Comparison of ENCODE assay signal across 8 cellular contexts in the genomic region with DNA sequence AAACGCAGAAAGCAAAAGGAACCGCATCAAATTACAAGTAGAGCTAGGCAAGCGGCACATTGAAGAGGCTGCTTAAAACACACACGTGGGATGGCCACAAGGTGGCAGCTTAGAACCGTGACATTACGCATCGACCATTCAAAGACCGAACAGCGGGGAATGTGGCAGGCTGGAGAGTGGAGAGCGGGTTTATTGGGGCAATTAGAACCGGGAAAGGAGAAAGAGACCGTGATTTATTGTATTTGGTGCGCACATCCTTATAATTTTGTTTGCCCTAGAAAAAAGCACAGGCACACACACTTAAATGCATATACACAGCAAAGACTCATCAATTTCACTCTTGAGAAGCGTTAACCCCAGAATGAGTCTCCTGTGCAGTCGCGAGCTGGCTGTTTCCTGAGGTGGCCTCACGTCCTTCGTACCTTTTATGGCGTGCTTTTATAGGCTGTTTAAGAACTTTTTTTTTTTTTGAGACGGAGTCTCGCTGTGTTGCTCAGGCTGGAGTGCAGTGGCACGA. TPM values are rescaled to one million over a fixed set of nuclear protein-coding genes. Genes with fewer than 3 reads are reported as not detected.
A peak's percentile ranks its signal among the peaks of the same experiment; 100 is the strongest.
DNase-seq lines count a peak whose midpoint lies in the region; ATAC-seq and FAIRE-seq lines count a peak whose summit lies in the region.

No MANE protein-coding gene starts in this region.

- peaks cover 24% of the 10 kb centered on the region for H3K27me3 Mint-ChIP-seq in activated CD8-positive, alpha-beta memory T cell treated with anti-CD3 and anti-CD28 coated beads, Interleukin-2, amount 10 ng/mL, durations not matched to agents 7 days and 5 days

- peak; percentile 78 for FAIRE-seq in endometrium (lab: Jason Lieb, UNC)

- DNase-seq in DMS 273 (lab: John Stamatoyannopoulos, UW; ENCODE audit: unreplicated experiment) = peak; percentile 96
- DNase-seq in HUDEP-2 (lab: John Stamatoyannopoulos, UW; ENCODE audit: unreplicated experiment in 76 of 76) = peak in 67 of 76 experiments; percentile 2 to 84 (median 47)
- DNase-seq in NOMO-1 treated with DMSO at 0.1 percent for 48 hours (lab: John Stamatoyannopoulos, UW; ENCODE audit: unreplicated experiment) = peak; percentile 85
- DNase-seq in activated CD8-positive, alpha-beta memory T cell treated with anti-CD3 and anti-CD28 coated beads, Interleukin-2, amount 10 ng/mL, durations not matched to agents 7 days and 5 days = peak; percentile 81
- peak; percentile 80 for DNase-seq in mucosa of gallbladder (ENCODE audit: low spot score)
- DNase-seq in stimulated activated CD8-positive, alpha-beta memory T cell treated with anti-CD3 and anti-CD28 coated beads, Interleukin-4, amount 100 ng/mL, for 48 hours = peak; percentile 74

- H3K9me3 Mint-ChIP-seq in activated CD8-positive, alpha-beta memory T cell treated with anti-CD3 and anti-CD28 coated beads, Interleukin-2, amount 10 ng/mL, durations not matched to agents 7 days and 5 days (ENCODE audit: low read depth) = peaks cover 4% of the 10 kb centered on the region

- no peak overlapping the region for H3K27ac Mint-ChIP-seq in activated CD8-positive, alpha-beta memory T cell treated with anti-CD3 and anti-CD28 coated beads, Interleukin-2, amount 10 ng/mL, durations not matched to agents 7 days and 5 days

- H3K4me3 Mint-ChIP-seq in activated CD8-positive, alpha-beta memory T cell treated with anti-CD3 and anti-CD28 coated beads, Interleukin-2, amount 10 ng/mL, durations not matched to agents 7 days and 5 days = peak overlapping the region; percentile 46

- ATAC-seq in GM21447 (IDR thresholded peaks at IDR 0.05; ENCODE audit: unreplicated experiment) = peak; percentile 94
- peak; percentile 94 for ATAC-seq in activated CD8-positive, alpha-beta memory T cell treated with anti-CD3 and anti-CD28 coated beads, Interleukin-2, amount 10 ng/mL, durations not matched to agents 7 days and 5 days

- H3K4me1 Mint-ChIP-seq in activated CD8-positive, alpha-beta memory T cell treated with anti-CD3 and anti-CD28 coated beads, Interleukin-2, amount 10 ng/mL, durations not matched to agents 7 days and 5 days = peaks cover 8% of the 10 kb centered on the region

- peaks cover 5% of the 10 kb centered on the region for H3K36me3 Mint-ChIP-seq in activated CD8-positive, alpha-beta memory T cell treated with anti-CD3 and anti-CD28 coated beads, Interleukin-2, amount 10 ng/mL, durations not matched to agents 7 days and 5 days

- CTCF ChIA-PET in activated CD8-positive, alpha-beta memory T cell treated with anti-CD3 and anti-CD28 coated beads, Interleukin-2, amount 10 ng/mL, durations not matched to agents 7 days and 5 days (lab: Charles Lee) = interaction anchor here (0.6 to 3.8 kb wide), 26 partner anchors 9 to 399 kb away, joined by 3 to 51 read pairs (median 3); a partner anchor contains a TSS

RNA-seq across cellular contexts. Expression of a gene that starts 31.7 kb away (rescaled TPM):
- under 1 TPM in 1 of 2 experiments, not detected in 1; 0.20 TPM for total RNA-seq in activated CD8-positive, alpha-beta memory T cell treated with anti-CD3 and anti-CD28 coated beads, Interleukin-2, amount 10 ng/mL, durations not matched to agents 7 days and 5 days
- total RNA-seq in mucosa of gallbladder = 0.78 TPM

Comparison
In these comparisons a context has a peak if more than half of its experiments do, and no peak if none do; other contexts are left out.
1. Peak in every context shown above with its lines: DNase-seq and ATAC-seq.